ENCODE assay signal across 15 cellular contexts in genomic region chr2:153770359-153770991, GRCh38.
A peak's percentile ranks its signal among the peaks of the same experiment; 100 is the strongest.
DNase-seq lines count a peak whose midpoint lies in the region; TF ChIP-seq lines count a peak whose summit lies in the region.
"Had no signal": no experiment of that assay in that cellular context is flagged by ENCODE, and none has a peak within 500 bp of the region (broad histone marks: within the 10 kb centered on the region; RNA-seq: fewer than 3 reads in every experiment).

No MANE protein-coding gene starts in this region.

- intact Hi-C loops in testis (cut with DNase I; ENCODE audit: low total_unique reads): no loop called here
- intact Hi-C loops in activated T-helper 2 cell treated with anti-CD3 and anti-CD28 coated beads, Interferon-gamma antibody, Interleukin-2, Interleukin-4, amounts not matched to agents 10 μg/mL and 5 μg/mL and 100 μg/mL, durations not matched to agents 14 hours and 24 hours and 36 hours (cut with micrococcal nuclease): no loop called here

- no peaks in the 10 kb centered on the region for H3K9me3 ChIP-seq in testis

- H3K4me3 ChIP-seq in fibroblast of mammary gland (ENCODE audit: control insufficient read depth, low read depth, low read length) (no peak overlapping the region), testis (no peak overlapping the region)
- H3K4me3 ChIP-seq: lung had no signal

- DNase-seq in SIG-M5 treated with dmso at 0.1 percent for 504 hours (lab: John Stamatoyannopoulos, UW; ENCODE audit: unreplicated experiment): peak; percentile 5
- DNase-seq in SIG-M5 (lab: John Stamatoyannopoulos, UW): no peak
- peak; percentile 5 for DNase-seq in NCI-H526 treated with DMSO at 0.1 percent for 48 hours (lab: John Stamatoyannopoulos, UW)
- DNase-seq in fibroblast of mammary gland (ENCODE audit: low read depth): peak; percentile 1
- DNase-seq in testis: no peak
- no peak for DNase-seq in activated T-helper 2 cell treated with anti-CD3 and anti-CD28 coated beads, Interferon-gamma antibody, Interleukin-2, Interleukin-4, amounts not matched to agents 10 μg/mL and 5 μg/mL and 100 μg/mL, durations not matched to agents 14 hours and 24 hours and 36 hours (ENCODE audit: low spot score)
- DNase-seq in stimulated activated CD4-positive, alpha-beta T cell treated with anti-CD3 and anti-CD28 coated beads, Interleukin-4, amount 100 ng/mL, for 24 hours: no peak
- DNase-seq in activated CD4-positive, CD25-positive, alpha-beta regulatory T cell (lab: John Stamatoyannopoulos, UW): no peak
- DNase-seq: activated T-cell treated with anti-CD3 and anti-CD28 coated beads for 4 hours; DMS79; effector CD4-positive, alpha-beta T cell; Right ventricle myocardium superior had no signal

- H3K4me1 Mint-ChIP-seq in activated T-helper 2 cell treated with anti-CD3 and anti-CD28 coated beads, Interferon-gamma antibody, Interleukin-2, Interleukin-4, amounts not matched to agents 10 μg/mL and 5 μg/mL and 100 μg/mL, durations not matched to agents 14 hours and 24 hours and 36 hours (ENCODE audit: low read depth): no peaks in the 10 kb centered on the region

- H3K27me3 ChIP-seq in testis: no peaks in the 10 kb centered on the region

- no peak overlapping the region for H3K27ac Mint-ChIP-seq in activated T-helper 2 cell treated with anti-CD3 and anti-CD28 coated beads, Interferon-gamma antibody, Interleukin-2, Interleukin-4, amounts not matched to agents 10 μg/mL and 5 μg/mL and 100 μg/mL, durations not matched to agents 14 hours and 24 hours and 36 hours

- no peak overlapping the region for H3K4me3 Mint-ChIP-seq in activated T-helper 2 cell treated with anti-CD3 and anti-CD28 coated beads, Interferon-gamma antibody, Interleukin-2, Interleukin-4, amounts not matched to agents 10 μg/mL and 5 μg/mL and 100 μg/mL, durations not matched to agents 14 hours and 24 hours and 36 hours (ENCODE audit: low read depth)

- H3K9me3 Mint-ChIP-seq in activated T-helper 2 cell treated with anti-CD3 and anti-CD28 coated beads, Interferon-gamma antibody, Interleukin-2, Interleukin-4, amounts not matched to agents 10 μg/mL and 5 μg/mL and 100 μg/mL, durations not matched to agents 14 hours and 24 hours and 36 hours: peaks cover 43% of the 10 kb centered on the region

- H3K36me3 Mint-ChIP-seq in activated T-helper 2 cell treated with anti-CD3 and anti-CD28 coated beads, Interferon-gamma antibody, Interleukin-2, Interleukin-4, amounts not matched to agents 10 μg/mL and 5 μg/mL and 100 μg/mL, durations not matched to agents 14 hours and 24 hours and 36 hours (ENCODE audit: low read depth): no peaks in the 10 kb centered on the region

- no peak overlapping the region for H3K27ac ChIP-seq in testis
- H3K27ac ChIP-seq: KMS-11, VCaP had no signal

- 42 to 56% methylated on average over 4 of the region's 4 CpGs for WGBS in testis, 2 donors

- no peaks in the 10 kb centered on the region for H3K4me1 ChIP-seq in testis

- TF ChIP-seq CTCF in fibroblast of mammary gland (conservative IDR thresholded peaks at IDR 0.05; ENCODE audit: control insufficient read depth, insufficient read depth, low read depth, low read length): peak; percentile 13
- TF ChIP-seq CTCF in testis (IDR thresholded peaks at IDR 0.05): peak in 2 of 3 experiments; percentile 21 to 25

- no peak for TF ChIP-seq POLR2A in testis (IDR thresholded peaks at IDR 0.05)

- no peaks in the 10 kb centered on the region for H3K27me3 Mint-ChIP-seq in activated T-helper 2 cell treated with anti-CD3 and anti-CD28 coated beads, Interferon-gamma antibody, Interleukin-2, Interleukin-4, amounts not matched to agents 10 μg/mL and 5 μg/mL and 100 μg/mL, durations not matched to agents 14 hours and 24 hours and 36 hours (ENCODE audit: low read depth)

- no peaks in the 10 kb centered on the region for H3K36me3 ChIP-seq in testis (ENCODE audit: low read depth, missing control alignments)

Comparison
In these comparisons a context has a peak if more than half of its experiments do, and no peak if none do; other contexts are left out.
1. DNase-seq: peak in SIG-M5 treated with dmso at 0.1 percent for 504 hours (single experiment), NCI-H526 treated with DMSO at 0.1 percent for 48 hours (single experiment) and fibroblast of mammary gland (single experiment); none in SIG-M5 (single experiment), testis (single experiment), activated T-helper 2 cell treated with anti-CD3 and anti-CD28 coated beads, Interferon-gamma antibody, Interleukin-2, Interleukin-4, amounts not matched to agents 10 μg/mL and 5 μg/mL and 100 μg/mL, durations not matched to agents 14 hours and 24 hours and 36 hours (single experiment), stimulated activated CD4-positive, alpha-beta T cell treated with anti-CD3 and anti-CD28 coated beads, Interleukin-4, amount 100 ng/mL, for 24 hours (single experiment) and activated CD4-positive, CD25-positive, alpha-beta regulatory T cell (0 of 4).